Comparison of ENCODE assay signal across 7 cellular contexts in the genomic region with DNA sequence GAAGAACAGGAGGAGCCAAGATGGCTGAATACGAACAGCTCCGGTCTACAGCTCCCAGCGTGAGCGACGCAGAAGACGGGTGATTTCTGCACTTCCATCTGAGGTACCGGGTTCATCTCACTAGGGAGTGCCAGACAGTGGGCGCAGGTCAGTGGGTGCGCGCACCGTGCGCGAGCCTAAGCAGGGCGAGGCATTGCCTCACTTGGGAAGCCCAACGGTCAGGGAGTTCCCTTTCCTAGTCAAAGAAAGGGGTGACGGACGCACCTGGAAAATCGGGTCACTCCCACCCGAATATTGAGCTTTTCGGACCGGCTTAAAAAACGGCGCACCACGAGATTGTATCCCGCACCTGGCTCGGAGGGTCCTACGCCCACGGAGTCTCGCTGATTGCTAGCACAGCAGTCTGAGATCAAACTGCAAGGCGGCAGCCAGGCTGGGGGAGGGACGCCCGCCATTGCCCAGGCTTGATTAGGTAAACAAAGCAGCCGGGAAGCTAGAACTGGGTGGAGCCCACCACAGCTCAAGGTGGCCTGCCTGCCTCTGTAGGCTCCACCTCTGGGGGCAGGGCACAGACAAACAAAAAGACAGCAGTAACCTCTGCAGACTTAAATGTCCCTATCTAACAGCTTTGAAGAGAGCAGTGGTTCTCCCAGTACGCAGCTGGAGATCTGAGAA.
DNase-seq lines count a peak whose midpoint lies in the region; ATAC-seq, FAIRE-seq and TF ChIP-seq lines count a peak whose summit lies in the region.
"Not testable (repeated sequence)": the region's sequence is repeated elsewhere in the genome, so short reads cannot be mapped to it uniquely, and the experiment has no call there.

No MANE protein-coding gene starts in this region.

- H3K23me2 ChIP-seq in H9 (ENCODE audit: insufficient read length, low read depth, low read length, poor library complexity, severe bottlenecking), result not testable (repeated sequence)

- TF ChIP-seq EP300 in HepG2 (IDR thresholded peaks at IDR 0.05; ENCODE audit: low read depth in 2 of 2, low read length in 2 of 2); HepG2 (CRISPR knock-in tag; IDR thresholded peaks at IDR 0.05; ENCODE audit: borderline replicate concordance): not testable (repeated sequence)

- ATAC-seq in HepG2, result not testable (repeated sequence)

- H3K27me3 Mint-ChIP-seq in Caco-2 (ENCODE audit: insufficient read depth, unreplicated experiment); H9 (ENCODE audit: low read depth); endothelial cell (ENCODE audit: unreplicated experiment); type B pancreatic cell: not testable (repeated sequence)

- H3K27ac ChIP-seq in H9 (ENCODE audit: insufficient read length, low read depth, low read length); HepG2 (ENCODE audit: extremely low read length, insufficient read depth, low read length): not testable (repeated sequence)

- H4K8ac ChIP-seq in H9 (replicated peaks; ENCODE audit: insufficient read length, low read depth, low read length), result not testable (repeated sequence)

- CTCF ChIA-PET in Caco-2 (lab: Charles Lee), result interaction anchor here (0.6 kb wide), 1 partner anchor 100 kb away, joined by 5 read pairs; no protein-coding TSS in a partner anchor
- CTCF ChIA-PET in HepG2 (lab: Yijun Ruan, JAX; ENCODE audit: low intra/inter-chr PET ratio, low total read pairs), result not testable (repeated sequence)

- intact Hi-C loops in Caco-2 (cut with micrococcal nuclease; ENCODE audit: unreplicated experiment); HepG2 (cut with micrococcal nuclease; ENCODE audit: unreplicated experiment): not testable (repeated sequence)

- not testable (repeated sequence) for H3K9me3 ChIP-seq in Caco-2; H9 (ENCODE audit: control insufficient read depth, low read depth, low read length); HepG2 (ENCODE audit: low read length)

- TF ChIP-seq CTCF in Caco-2 (IDR thresholded peaks at IDR 0.05; ENCODE audit: insufficient read depth in 1 of 2, low read depth in 1 of 2, low read length in 1 of 2, severe bottlenecking in 1 of 2, unreplicated experiment in 1 of 2); H9 (conservative IDR thresholded peaks at IDR 0.05); endothelial cell (IDR thresholded peaks at IDR 0.05; ENCODE audit: unreplicated experiment); HepG2 (CRISPR knock-in tag; IDR thresholded peaks at IDR 0.05); type B pancreatic cell (conservative IDR thresholded peaks at IDR 0.05): not testable (repeated sequence)

- not testable (repeated sequence) for H3K36me3 Mint-ChIP-seq in Caco-2 (ENCODE audit: insufficient read depth, unreplicated experiment); endothelial cell (ENCODE audit: low read depth, unreplicated experiment); type B pancreatic cell
- H3K36me3 Mint-ChIP-seq in H9 (ENCODE audit: insufficient read depth in 1 of 3, low read depth in 3 of 3), result peaks cover 0 to 12% (median 0%) of the 10 kb centered on the region in 3 experiments; a peak in 2 of 7 replicates

- H2AFZ ChIP-seq in H9 (ENCODE audit: low read length); HepG2 (ENCODE audit: low read length): not testable (repeated sequence)

- in situ Hi-C loops in HepG2 (cut with HindIII; ENCODE audit: extremely low pct_ligation_motif_present, low pct_unique_long_range_greater_than_20kb), result not testable (repeated sequence)

- peak overlapping the region; percentile 47 for H3K4me3 ChIP-seq in Caco-2 (ENCODE audit: low read depth, low read length)
- not testable (repeated sequence) for H3K4me3 ChIP-seq in HepG2 (replicated peaks in 1 of 3; ENCODE audit: insufficient read depth in 1 of 3, low read depth in 2 of 3, low read length in 3 of 3)

- TF ChIP-seq RAD21 in HepG2 (CRISPR knock-in tag; IDR thresholded peaks at IDR 0.05), result not testable (repeated sequence)

- not testable (repeated sequence) for H2BK5ac ChIP-seq in H9 (ENCODE audit: insufficient read length, low read length)

- H3K79me1 ChIP-seq in H9 (ENCODE audit: insufficient read depth, low read depth, low read length, poor library complexity, severe bottlenecking), result not testable (repeated sequence)

- H4K91ac ChIP-seq in H9 (ENCODE audit: insufficient read length, low read depth, low read length), result not testable (repeated sequence)

- not testable (repeated sequence) for H2BK15ac ChIP-seq in H9 (ENCODE audit: low read depth, low read length)

- not testable (repeated sequence) for H3K9ac ChIP-seq in H9 (ENCODE audit: extremely low read depth, insufficient read length, low read length); HepG2 (ENCODE audit: insufficient read depth, low read depth, low read length)

- POLR2A ChIA-PET in Caco-2 (lab: Charles Lee), result interaction anchor here (0.7 kb wide), 1 partner anchor 9 kb away, joined by 6 read pairs; no protein-coding TSS in a partner anchor
- POLR2A ChIA-PET in HepG2 (lab: Yijun Ruan, JAX), result not testable (repeated sequence)

- H3K4me1 ChIP-seq in Caco-2; H9 (ENCODE audit: insufficient read depth, low read length): not testable (repeated sequence)
- H3K4me1 ChIP-seq in HepG2 (ENCODE audit: insufficient read depth, low read length), result peaks cover 11% of the 10 kb centered on the region; the same call in 1 of the 2 replicates

- H3K4me3 Mint-ChIP-seq in Caco-2 (ENCODE audit: unreplicated experiment), result peak overlapping the region; percentile 94
- peak overlapping the region in 1 of 2 experiments; percentile 56; a peak in 2 of 5 replicates for H3K4me3 Mint-ChIP-seq in H9
- H3K4me3 Mint-ChIP-seq in endothelial cell (ENCODE audit: unreplicated experiment), result peak overlapping the region; percentile 5
- peak overlapping the region; percentile 63 for H3K4me3 Mint-ChIP-seq in type B pancreatic cell

- FAIRE-seq in HepG2 (lab: Jason Lieb, UNC), result not testable (repeated sequence)

- not testable (repeated sequence) for H4K20me1 ChIP-seq in H9 (ENCODE audit: control insufficient read depth, insufficient read depth, insufficient read length); HepG2 (ENCODE audit: insufficient read depth, low read length)

- not testable (repeated sequence) for BruUV-seq in Caco-2 (replicated peaks; lab: Mats Ljungman, UMichigan); HepG2 (replicated peaks; lab: Mats Ljungman, UMichigan)

- DNase-seq in Caco-2, result peak; percentile 59 to 74
- peak; percentile 28 for DNase-seq in H9
- DNase-seq in NCI-H1417 (lab: John Stamatoyannopoulos, UW), result peak in 2 of 3 experiments; percentile 2 to 60
- DNase-seq in SHP77 treated with DMSO at 0.1 percent for 48 hours (lab: John Stamatoyannopoulos, UW), result peak; percentile 22
- not testable (repeated sequence) for DNase-seq in endothelial cell (ENCODE audit: low spot score); HepG2 (ENCODE audit: low spot score); type B pancreatic cell (ENCODE audit: extremely low spot score, unreplicated experiment)

- not testable (repeated sequence) for H3T11ph ChIP-seq in H9 (ENCODE audit: low read length)

- no CpG with 5 or more reads among the region's 34 CpGs for WGBS in H9 (ENCODE audit: extremely low coverage, insufficient read length, low lambda C conversion rate)
- WGBS in HepG2 (ENCODE audit: low lambda C conversion rate), result 87% methylated on average over 31 of the region's 34 CpGs

- H3K4me2 ChIP-seq in H9 (ENCODE audit: insufficient read depth, insufficient read length, low read length); HepG2 (ENCODE audit: low read depth, low read length): not testable (repeated sequence)

- not testable (repeated sequence) for H3K79me2 ChIP-seq in H9 (ENCODE audit: insufficient read depth, low read length); HepG2 (ENCODE audit: insufficient read depth, low read length)

- H2BK120ac ChIP-seq in H9 (ENCODE audit: low read depth, low read length, poor library complexity, severe bottlenecking), result not testable (repeated sequence)

- H3K27me3 ChIP-seq in Caco-2 (replicated peaks; ENCODE audit: control insufficient read depth, insufficient read depth, low read length); H9 (ENCODE audit: insufficient read depth, low read length); HepG2 (ENCODE audit: control insufficient read depth in 1 of 2, insufficient read depth in 2 of 2, low read length in 2 of 2): not testable (repeated sequence)

- H3K36me3 ChIP-seq in Caco-2 (ENCODE audit: control insufficient read depth, insufficient read depth, low read length); HepG2 (replicated peaks in 1 of 2; ENCODE audit: control insufficient read depth in 1 of 2, insufficient read depth in 2 of 2, low read length in 2 of 2): not testable (repeated sequence)

- H3K23ac ChIP-seq in H9 (ENCODE audit: insufficient read length, low read depth, low read length), result not testable (repeated sequence)

- not testable (repeated sequence) for H3K18ac ChIP-seq in H9 (ENCODE audit: insufficient read length, low read depth, low read length)

- H3K14ac ChIP-seq in H9 (ENCODE audit: insufficient read depth, low read length), result not testable (repeated sequence)

- not testable (repeated sequence) for H2AK5ac ChIP-seq in H9 (ENCODE audit: insufficient read length, low read length)

- H3K4ac ChIP-seq in H9 (ENCODE audit: low read depth, low read length), result not testable (repeated sequence)

- not testable (repeated sequence) for H4K5ac ChIP-seq in H9 (ENCODE audit: insufficient read length, low read depth, low read length)

- H2BK20ac ChIP-seq in H9 (ENCODE audit: low read depth, low read length, poor library complexity, severe bottlenecking), result not testable (repeated sequence)

- not testable (repeated sequence) for TF ChIP-seq POLR2A in HepG2 (IDR thresholded peaks at IDR 0.05; ENCODE audit: insufficient read depth in 1 of 2, low read depth in 2 of 2, low read length in 2 of 2)

- not testable (repeated sequence) for H2BK12ac ChIP-seq in H9 (ENCODE audit: insufficient read length, low read depth, low read length)

- H3K27ac Mint-ChIP-seq in Caco-2 (ENCODE audit: unreplicated experiment) (peak overlapping the region; percentile 96), H9 (peak overlapping the region in 1 of 3 experiments; percentile 44; a peak in 2 of 7 replicates), type B pancreatic cell (peak overlapping the region; percentile 28)
- not testable (repeated sequence) for H3K27ac Mint-ChIP-seq in endothelial cell (ENCODE audit: unreplicated experiment)

- not testable (repeated sequence) for H3K56ac ChIP-seq in H9 (ENCODE audit: insufficient read length, low read depth, low read length)

- H3K9me3 Mint-ChIP-seq in Caco-2 (ENCODE audit: unreplicated experiment); endothelial cell (ENCODE audit: unreplicated experiment); type B pancreatic cell: not testable (repeated sequence)
- H3K9me3 Mint-ChIP-seq in H9, result peaks cover 6 to 11% of the 10 kb centered on the region in 2 experiments; a peak in 2 of 5 replicates

- H3K4me1 Mint-ChIP-seq in Caco-2 (ENCODE audit: low read depth, unreplicated experiment); H9; endothelial cell (ENCODE audit: unreplicated experiment); type B pancreatic cell (ENCODE audit: unreplicated experiment): not testable (repeated sequence)
